Comparison of ENCODE assay signal across 1 cellular context in the genomic region with DNA sequence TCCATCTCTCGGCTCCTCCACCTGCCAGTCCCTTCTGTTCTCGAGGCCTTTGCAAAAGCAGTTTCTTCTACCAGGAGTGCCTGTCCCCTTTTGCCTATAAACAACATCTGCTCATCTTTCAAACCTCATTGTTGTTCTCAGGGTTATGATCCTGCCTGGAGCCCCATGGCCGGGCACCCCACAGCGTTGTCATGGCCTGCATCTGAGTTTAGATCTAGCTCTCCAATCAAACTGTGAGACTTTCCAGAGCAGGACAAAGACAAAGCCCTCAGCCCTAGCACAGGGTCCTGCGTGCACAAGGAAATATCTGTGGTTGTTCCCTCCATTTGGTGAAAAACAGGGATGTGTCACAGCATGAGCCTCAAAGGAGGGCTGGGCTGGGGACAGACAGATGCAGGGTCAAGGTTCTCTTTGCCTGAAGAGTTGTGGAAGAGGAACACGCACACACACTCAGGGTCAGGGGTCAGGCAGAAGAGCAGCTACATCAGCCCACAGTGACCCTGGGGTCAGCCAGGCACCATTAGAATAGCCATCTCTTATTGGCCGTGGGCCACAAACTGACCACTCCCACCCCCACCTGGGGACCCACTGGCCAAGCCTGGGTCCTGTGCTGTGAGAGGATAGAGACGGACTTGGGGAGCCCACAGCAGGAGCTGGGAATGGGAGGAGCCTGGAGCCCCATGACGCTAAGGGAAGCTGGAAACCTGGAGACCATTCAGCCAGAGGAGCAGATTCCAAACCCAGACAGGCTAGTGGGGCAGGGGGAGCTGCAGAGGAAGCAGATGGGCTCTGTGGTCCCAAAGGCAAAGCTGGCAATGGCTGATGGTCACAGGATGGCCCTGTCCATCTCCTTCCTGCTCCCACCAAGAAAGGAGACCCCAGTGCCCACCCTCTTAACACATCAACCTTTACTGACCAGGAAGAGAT.
TF ChIP-seq lines count a peak whose summit lies in the region.

No MANE protein-coding gene starts in this region.

TF ChIP-seq in GM23338, 12 proteins besides CTCF, POLR2A, EP300 and RAD21 (continued from another document):
- TF ChIP-seq STAT1 (IDR thresholded peaks at IDR 0.05; ENCODE audit: unreplicated experiment) (no peak), EZH2 (IDR thresholded peaks at IDR 0.05; ENCODE audit: low read depth, unreplicated experiment) (no peak), POLR2AphosphoS5 (IDR thresholded peaks at IDR 0.05; ENCODE audit: low read depth) (no peak), ZNF331 (CRISPR knock-in tag; IDR thresholded peaks at IDR 0.05; ENCODE audit: low read depth) (no peak), CREB1 (CRISPR knock-in tag; IDR thresholded peaks at IDR 0.05; ENCODE audit: low read depth) (no peak), NANOG (IDR thresholded peaks at IDR 0.05; ENCODE audit: borderline replicate concordance) (no peak), ZNF114 (CRISPR knock-in tag; IDR thresholded peaks at IDR 0.05) (no peak), JUNB (IDR thresholded peaks at IDR 0.05; ENCODE audit: unreplicated experiment) (no peak)
- TF ChIP-seq, protein P1, sequence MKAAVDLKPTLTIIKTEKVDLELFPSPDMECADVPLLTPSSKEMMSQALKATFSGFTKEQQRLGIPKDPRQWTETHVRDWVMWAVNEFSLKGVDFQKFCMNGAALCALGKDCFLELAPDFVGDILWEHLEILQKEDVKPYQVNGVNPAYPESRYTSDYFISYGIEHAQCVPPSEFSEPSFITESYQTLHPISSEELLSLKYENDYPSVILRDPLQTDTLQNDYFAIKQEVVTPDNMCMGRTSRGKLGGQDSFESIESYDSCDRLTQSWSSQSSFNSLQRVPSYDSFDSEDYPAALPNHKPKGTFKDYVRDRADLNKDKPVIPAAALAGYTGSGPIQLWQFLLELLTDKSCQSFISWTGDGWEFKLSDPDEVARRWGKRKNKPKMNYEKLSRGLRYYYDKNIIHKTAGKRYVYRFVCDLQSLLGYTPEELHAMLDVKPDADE (IDR thresholded peaks at IDR 0.05) = no peak
- TF ChIP-seq, protein P2, sequence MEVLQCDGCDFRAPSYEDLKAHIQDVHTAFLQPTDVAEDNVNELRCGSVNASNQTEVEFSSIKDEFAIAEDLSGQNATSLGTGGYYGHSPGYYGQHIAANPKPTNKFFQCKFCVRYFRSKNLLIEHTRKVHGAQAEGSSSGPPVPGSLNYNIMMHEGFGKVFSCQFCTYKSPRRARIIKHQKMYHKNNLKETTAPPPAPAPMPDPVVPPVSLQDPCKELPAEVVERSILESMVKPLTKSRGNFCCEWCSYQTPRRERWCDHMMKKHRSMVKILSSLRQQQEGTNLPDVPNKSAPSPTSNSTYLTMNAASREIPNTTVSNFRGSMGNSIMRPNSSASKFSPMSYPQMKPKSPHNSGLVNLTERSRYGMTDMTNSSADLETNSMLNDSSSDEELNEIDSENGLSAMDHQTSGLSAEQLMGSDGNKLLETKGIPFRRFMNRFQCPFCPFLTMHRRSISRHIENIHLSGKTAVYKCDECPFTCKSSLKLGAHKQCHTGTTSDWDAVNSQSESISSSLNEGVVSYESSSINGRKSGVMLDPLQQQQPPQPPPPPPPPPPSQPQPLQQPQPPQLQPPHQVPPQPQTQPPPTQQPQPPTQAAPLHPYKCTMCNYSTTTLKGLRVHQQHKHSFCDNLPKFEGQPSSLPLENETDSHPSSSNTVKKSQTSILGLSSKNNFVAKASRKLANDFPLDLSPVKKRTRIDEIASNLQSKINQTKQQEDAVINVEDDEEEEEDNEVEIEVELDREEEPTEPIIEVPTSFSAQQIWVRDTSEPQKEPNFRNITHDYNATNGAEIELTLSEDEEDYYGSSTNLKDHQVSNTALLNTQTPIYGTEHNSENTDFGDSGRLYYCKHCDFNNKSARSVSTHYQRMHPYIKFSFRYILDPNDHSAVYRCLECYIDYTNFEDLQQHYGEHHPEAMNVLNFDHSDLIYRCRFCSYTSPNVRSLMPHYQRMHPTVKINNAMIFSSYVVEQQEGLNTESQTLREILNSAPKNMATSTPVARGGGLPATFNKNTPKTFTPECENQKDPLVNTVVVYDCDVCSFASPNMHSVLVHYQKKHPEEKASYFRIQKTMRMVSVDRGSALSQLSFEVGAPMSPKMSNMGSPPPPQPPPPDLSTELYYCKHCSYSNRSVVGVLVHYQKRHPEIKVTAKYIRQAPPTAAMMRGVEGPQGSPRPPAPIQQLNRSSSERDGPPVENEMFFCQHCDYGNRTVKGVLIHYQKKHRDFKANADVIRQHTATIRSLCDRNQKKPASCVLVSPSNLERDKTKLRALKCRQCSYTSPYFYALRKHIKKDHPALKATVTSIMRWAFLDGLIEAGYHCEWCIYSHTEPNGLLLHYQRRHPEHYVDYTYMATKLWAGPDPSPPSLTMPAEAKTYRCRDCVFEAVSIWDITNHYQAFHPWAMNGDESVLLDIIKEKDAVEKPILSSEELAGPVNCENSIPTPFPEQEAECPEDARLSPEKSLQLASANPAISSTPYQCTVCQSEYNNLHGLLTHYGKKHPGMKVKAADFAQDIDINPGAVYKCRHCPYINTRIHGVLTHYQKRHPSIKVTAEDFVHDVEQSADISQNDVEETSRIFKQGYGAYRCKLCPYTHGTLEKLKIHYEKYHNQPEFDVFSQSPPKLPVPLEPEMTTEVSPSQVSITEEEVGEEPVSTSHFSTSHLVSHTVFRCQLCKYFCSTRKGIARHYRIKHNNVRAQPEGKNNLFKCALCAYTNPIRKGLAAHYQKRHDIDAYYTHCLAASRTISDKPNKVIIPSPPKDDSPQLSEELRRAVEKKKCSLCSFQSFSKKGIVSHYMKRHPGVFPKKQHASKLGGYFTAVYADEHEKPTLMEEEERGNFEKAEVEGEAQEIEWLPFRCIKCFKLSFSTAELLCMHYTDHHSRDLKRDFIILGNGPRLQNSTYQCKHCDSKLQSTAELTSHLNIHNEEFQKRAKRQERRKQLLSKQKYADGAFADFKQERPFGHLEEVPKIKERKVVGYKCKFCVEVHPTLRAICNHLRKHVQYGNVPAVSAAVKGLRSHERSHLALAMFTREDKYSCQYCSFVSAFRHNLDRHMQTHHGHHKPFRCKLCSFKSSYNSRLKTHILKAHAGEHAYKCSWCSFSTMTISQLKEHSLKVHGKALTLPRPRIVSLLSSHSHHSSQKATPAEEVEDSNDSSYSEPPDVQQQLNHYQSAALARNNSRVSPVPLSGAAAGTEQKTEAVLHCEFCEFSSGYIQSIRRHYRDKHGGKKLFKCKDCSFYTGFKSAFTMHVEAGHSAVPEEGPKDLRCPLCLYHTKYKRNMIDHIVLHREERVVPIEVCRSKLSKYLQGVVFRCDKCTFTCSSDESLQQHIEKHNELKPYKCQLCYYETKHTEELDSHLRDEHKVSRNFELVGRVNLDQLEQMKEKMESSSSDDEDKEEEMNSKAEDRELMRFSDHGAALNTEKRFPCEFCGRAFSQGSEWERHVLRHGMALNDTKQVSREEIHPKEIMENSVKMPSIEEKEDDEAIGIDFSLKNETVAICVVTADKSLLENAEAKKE (CRISPR knock-in tag; IDR thresholded peaks at IDR 0.05) = no peak
